ENCODE assay signal across 8 cellular contexts in genomic region chr15:78437762-78438594, GRCh38. TPM values are rescaled to one million over a fixed set of nuclear protein-coding genes. Genes with fewer than 3 reads are reported as not detected.
DNase-seq lines count a peak whose midpoint lies in the region; ATAC-seq and TF ChIP-seq lines count a peak whose summit lies in the region.

TSS of gene IREB2 (plus strand) at chr15:78438216. CDS start at chr15:78438338, 122 bp downstream.

- H3K4me2 ChIP-seq in smooth muscle cell: peak within 1 kb of the TSS; percentile 94

- CTCF ChIA-PET in AG04450 (lab: Charles Lee) (interaction anchor here (0.6 to 4.0 kb wide), 6 partner anchors 12 to 467 kb away, joined by 3 to 28 read pairs (median 6); partner anchors contain the start of gene SKIC8), activated B cell treated with CpG ODN at 0.5 μM for 24 hours (lab: Charles Lee) (interaction anchor here (0.9 to 2.7 kb wide), 4 partner anchors 10 to 307 kb away, joined by 3 to 15 read pairs (median 6); partner anchors contain the start of gene CIB2)

- WGBS in smooth muscle cell (ENCODE audit: low lambda C conversion rate): under 1% methylated on average over 62 of the region's 77 CpGs

- H3K4me3 ChIP-seq in AG04450 (ENCODE audit: low read depth, low read length) (peak within 1 kb of the TSS; percentile 87), smooth muscle cell (peak within 1 kb of the TSS; percentile 99)

- peak within 1 kb of the TSS; percentile 95 for H2AFZ ChIP-seq in smooth muscle cell (ENCODE audit: low read depth)

- peaks cover 41% of the 10 kb centered on the region for H3K36me3 Mint-ChIP-seq in activated B cell treated with CpG ODN at 0.5 μM for 24 hours (ENCODE audit: low read depth)

- H3K36me3 ChIP-seq in smooth muscle cell (ENCODE audit: low read depth): peaks cover 6% of the 10 kb centered on the region

- TF ChIP-seq CTCF in AG04450 (IDR thresholded peaks at IDR 0.05; ENCODE audit: low read depth, low read length) (no peak), activated B cell treated with CpG ODN at 0.5 μM for 24 hours (IDR thresholded peaks at IDR 0.05) (no peak), smooth muscle cell (IDR thresholded peaks at IDR 0.05; ENCODE audit: borderline replicate concordance, insufficient read depth, poor library complexity, severe bottlenecking) (no peak)

- H3K27me3 ChIP-seq in AG04450 (ENCODE audit: control insufficient read depth, insufficient read depth, low read length) (peaks cover 6% of the 10 kb centered on the region), smooth muscle cell (ENCODE audit: low read depth) (no peaks in the 10 kb centered on the region)

- peak within 1 kb of the TSS; percentile 97 for H3K27ac Mint-ChIP-seq in activated B cell treated with CpG ODN at 0.5 μM for 24 hours

- peaks cover 2% of the 10 kb centered on the region for H3K9me3 Mint-ChIP-seq in activated B cell treated with CpG ODN at 0.5 μM for 24 hours

- H3K27me3 Mint-ChIP-seq in activated B cell treated with CpG ODN at 0.5 μM for 24 hours: peaks cover 1% of the 10 kb centered on the region

- H3K27ac ChIP-seq in AG04450 (ENCODE audit: low read depth, low read length) (peak within 1 kb of the TSS; percentile 93), caudate nucleus (ENCODE audit: low read depth, low read length) (peak within 1 kb of the TSS; percentile 93), smooth muscle cell (ENCODE audit: low read depth) (peak within 1 kb of the TSS; percentile 99)

- H4K20me1 ChIP-seq in smooth muscle cell (ENCODE audit: low read depth): peaks cover 37% of the 10 kb centered on the region

- peak; percentile 86 for ATAC-seq in HG03196 (IDR thresholded peaks at IDR 0.05; ENCODE audit: unreplicated experiment)
- peak; percentile 91 for ATAC-seq in activated B cell treated with CpG ODN at 0.5 μM for 24 hours (ENCODE audit: low read depth)

- TF ChIP-seq POLR2A in GM18951 (IDR thresholded peaks at IDR 0.05; ENCODE audit: extremely low read depth, insufficient read depth, insufficient read length): peak; percentile 77

- POLR2A ChIA-PET in AG04450 (lab: Yijun Ruan, JAX): interaction anchor here (0.6 to 1.4 kb wide), 11 partner anchors 8 to 138 kb away, joined by 3 to 7 read pairs (median 3); partner anchors contain the start of genes HYKK, PSMA4 and SKIC8
- POLR2A ChIA-PET in activated B cell treated with CpG ODN at 0.5 μM for 24 hours (lab: Charles Lee): interaction anchor here (0.6 to 3.3 kb wide), 27 partner anchors 8 to 1533 kb away, joined by 3 to 50 read pairs (median 5); partner anchors contain the start of genes CHRNA5, DNAJA4, HYKK and IDH3A

- intact Hi-C loops in activated B cell treated with CpG ODN at 0.5 μM for 24 hours (cut with micrococcal nuclease): loop anchor here (1.0 to 5.0 kb wide), 9 partner anchors 17 to 873 kb away; partner anchors contain the start of genes CHRNA5, HYKK, IDH3A and MORF4L1

- peak within 1 kb of the TSS; percentile 98 for H3K4me3 Mint-ChIP-seq in activated B cell treated with CpG ODN at 0.5 μM for 24 hours

- peaks cover 41% of the 10 kb centered on the region for H3K4me1 Mint-ChIP-seq in activated B cell treated with CpG ODN at 0.5 μM for 24 hours

- H3K9me3 ChIP-seq in AG04450 (ENCODE audit: control insufficient read depth, insufficient read depth, low read length): no peaks in the 10 kb centered on the region; the same call in 1 of the 2 replicates
- no peaks in the 10 kb centered on the region for H3K9me3 ChIP-seq in smooth muscle cell (replicated peaks; ENCODE audit: low read depth)

- in situ Hi-C loops in GM18951 (cut with MboI; ENCODE audit: low sequenced_read_pairs, unreplicated experiment): no loop called here

- H3K9ac ChIP-seq in smooth muscle cell (ENCODE audit: low read depth): peak within 1 kb of the TSS; percentile 100

- H3F3A ChIP-seq in smooth muscle cell (ENCODE audit: low read depth): peaks cover 8% of the 10 kb centered on the region

- H3K4me1 ChIP-seq in smooth muscle cell (ENCODE audit: low read depth): peaks cover 19% of the 10 kb centered on the region

- H3K79me2 ChIP-seq in smooth muscle cell (ENCODE audit: low read depth): peaks cover 49% of the 10 kb centered on the region

- DNase-seq in AG04450 (ENCODE audit: low read depth, low spot score) (peak; percentile 97), NCI-H345 (lab: John Stamatoyannopoulos, UW) (peak; percentile 96), activated B cell treated with CpG ODN at 0.5 μM for 24 hours (peak; percentile 95), caudate nucleus (lab: John Stamatoyannopoulos, UW) (peak; percentile 79 to 99 (median 96)), iPS-NIHi7 (ENCODE audit: extremely low spot score) (peak; percentile 98), smooth muscle cell (lab: John Stamatoyannopoulos, UW; ENCODE audit: unreplicated experiment) (peak; percentile 85)

RNA-seq across cellular contexts. Expression of gene IREB2, which starts in this region (rescaled TPM):
- polyA plus RNA-seq in AG04450 (2011; rRNA removed) (21.5 and 30.4 TPM in 2 replicates), smooth muscle cell (13.6 and 14.1 TPM in 2 replicates)
- 34.9 and 43.0 TPM in 2 replicates for polyA minus RNA-seq in AG04450 (2011; rRNA and poly(A)+ RNA removed)
- total RNA-seq in activated B cell treated with CpG ODN at 0.5 μM for 24 hours (69.9 and 75.9 TPM in 2 replicates), smooth muscle cell (34.3 and 52.0 TPM in 2 replicates)

Comparison
In these comparisons a context has a peak if more than half of its experiments do, and no peak if none do; other contexts are left out.
1. Peak in every context shown above with its lines: DNase-seq, ATAC-seq, H3K4me3 ChIP-seq and H3K27ac ChIP-seq.